In the genomic region with DNA sequence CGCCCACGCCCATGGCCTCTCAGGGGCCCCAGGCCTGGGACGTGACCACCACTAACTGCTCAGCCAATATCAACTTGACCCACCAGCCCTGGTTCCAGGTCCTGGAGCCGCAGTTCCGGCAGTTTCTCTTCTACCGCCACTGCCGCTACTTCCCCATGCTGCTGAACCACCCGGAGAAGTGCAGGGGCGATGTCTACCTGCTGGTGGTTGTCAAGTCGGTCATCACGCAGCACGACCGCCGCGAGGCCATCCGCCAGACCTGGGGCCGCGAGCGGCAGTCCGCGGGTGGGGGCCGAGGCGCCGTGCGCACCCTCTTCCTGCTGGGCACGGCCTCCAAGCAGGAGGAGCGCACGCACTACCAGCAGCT, we compare ENCODE assay signal across 20 cellular contexts. TPM values are rescaled to one million over a fixed set of nuclear protein-coding genes. Genes with fewer than 3 reads are reported as not detected.
"Had no signal": no experiment of that assay in that cellular context is flagged by ENCODE, and none has a peak within 500 bp of the region (broad histone marks: within the 10 kb centered on the region; RNA-seq: fewer than 3 reads in every experiment).

No MANE protein-coding gene starts in this region.

- H3K27ac Mint-ChIP-seq: activated CD4-positive, alpha-beta T cell treated with anti-CD3 and anti-CD28 coated beads, Interleukin-2, amount 10 ng/mL, durations not matched to agents 24 days and 14 days; activated CD8-positive, alpha-beta T cell treated with anti-CD3 and anti-CD28 coated beads for 36 hours; activated naive CD8-positive, alpha-beta T cell treated with anti-CD3 and anti-CD28 coated beads, Interleukin-2, amount 10 ng/mL, durations not matched to agents 7 days and 5 days; activated T-helper 2 cell treated with anti-CD3 and anti-CD28 coated beads, Interferon-gamma antibody, Interleukin-2, Interleukin-4, amounts not matched to agents 10 μg/mL and 5 μg/mL and 100 μg/mL, durations not matched to agents 14 hours and 24 hours and 36 hours; nephron progenitor cell; progenitor cell of endocrine pancreas; T-cell had no signal

- H3K36me3 Mint-ChIP-seq: activated naive CD8-positive, alpha-beta T cell treated with anti-CD3 and anti-CD28 coated beads, Interleukin-2, amount 10 ng/mL, durations not matched to agents 7 days and 5 days; T-cell had no signal

- H3K36me3 ChIP-seq: right atrium auricular region, transverse colon, vagina had no signal

- H3K9me3 ChIP-seq: body of pancreas, right atrium auricular region, transverse colon, vagina had no signal

- H3K4me3 Mint-ChIP-seq: activated CD4-positive, alpha-beta T cell treated with anti-CD3 and anti-CD28 coated beads, Interleukin-2, amount 10 ng/mL, durations not matched to agents 24 days and 14 days; activated CD8-positive, alpha-beta T cell treated with anti-CD3 and anti-CD28 coated beads for 36 hours; activated naive CD8-positive, alpha-beta T cell treated with anti-CD3 and anti-CD28 coated beads, Interleukin-2, amount 10 ng/mL, durations not matched to agents 7 days and 5 days; nephron progenitor cell; T-cell had no signal

- DNase-seq: activated CD4-positive, alpha-beta T cell treated with anti-CD3 and anti-CD28 coated beads, Interleukin-2, amount 10 ng/mL, durations not matched to agents 24 days and 14 days; activated CD8-positive, alpha-beta T cell treated with anti-CD3 and anti-CD28 coated beads for 36 hours; activated naive CD4-positive, alpha-beta T cell treated with Interleukin-2 at 50 U/mL for 16 hours; activated naive CD8-positive, alpha-beta T cell treated with anti-CD3 and anti-CD28 coated beads, Interleukin-2, amount 10 ng/mL, durations not matched to agents 7 days and 5 days; activated T-cell treated with anti-CD3 and anti-CD28 coated beads, Interleukin-2, amount 50 U/mL, for 1 hour; body of pancreas; dorsolateral prefrontal cortex; foreskin melanocyte; left cardiac atrium; nephron progenitor cell; stimulated activated CD4-positive, alpha-beta T cell treated with anti-CD3 and anti-CD28 coated beads, Interleukin-2, amount 100 ng/mL, for 24 hours; stimulated activated naive CD4-positive, alpha-beta T cell treated with Interleukin-2 at 50 U/mL for 16 hours; substantia nigra; T-cell; T-helper 9 cell; transverse colon had no signal

- H3K27me3 ChIP-seq: body of pancreas had no signal

- H3K9me3 Mint-ChIP-seq: activated CD4-positive, alpha-beta T cell treated with anti-CD3 and anti-CD28 coated beads, Interleukin-2, amount 10 ng/mL, durations not matched to agents 24 days and 14 days; activated CD8-positive, alpha-beta T cell treated with anti-CD3 and anti-CD28 coated beads for 36 hours; activated naive CD8-positive, alpha-beta T cell treated with anti-CD3 and anti-CD28 coated beads, Interleukin-2, amount 10 ng/mL, durations not matched to agents 7 days and 5 days; activated T-helper 2 cell treated with anti-CD3 and anti-CD28 coated beads, Interferon-gamma antibody, Interleukin-2, Interleukin-4, amounts not matched to agents 10 μg/mL and 5 μg/mL and 100 μg/mL, durations not matched to agents 14 hours and 24 hours and 36 hours; nephron progenitor cell; T-cell had no signal

- ATAC-seq: activated CD8-positive, alpha-beta T cell treated with anti-CD3 and anti-CD28 coated beads for 36 hours; body of pancreas; left cardiac atrium; T-cell had no signal

- H3K27ac ChIP-seq: right atrium auricular region, vagina had no signal

- H3K4me3 ChIP-seq: body of pancreas, dorsolateral prefrontal cortex, right atrium auricular region, transverse colon, vagina had no signal

RNA-seq across cellular contexts. Expression of a gene that starts 2.4 kb away (rescaled TPM):
- total RNA-seq: activated CD4-positive, alpha-beta T cell treated with anti-CD3 and anti-CD28 coated beads, Interleukin-2, amount 10 ng/mL, durations not matched to agents 24 days and 14 days had no signal
